8 cellular contexts compared by ENCODE assay signal in genomic region chr4:153204247-153205027, GRCh38. TPM values are rescaled to one million over a fixed set of nuclear protein-coding genes. Genes with fewer than 3 reads are reported as not detected.
DNase-seq lines count a peak whose midpoint lies in the region; ATAC-seq and TF ChIP-seq lines count a peak whose summit lies in the region.

TRIM2 (plus strand) TSS chr4:153204443; CDS start chr4:153204531, 88 bp downstream.

- no peak for TF ChIP-seq POLR2A in adrenal gland (IDR thresholded peaks at IDR 0.05)

- peak within 1 kb of the TSS in 1 of 4 donors; percentile 25 for H3K4me3 ChIP-seq in adrenal gland

- no peak for TF ChIP-seq CTCF in adrenal gland (IDR thresholded peaks at IDR 0.05)

- H3K4me3 Mint-ChIP-seq in immature natural killer cell, result peak within 1 kb of the TSS in 1 of 5 donors; percentile 13

- ATAC-seq in GM18867 (IDR thresholded peaks at IDR 0.05; ENCODE audit: unreplicated experiment) (peak; percentile 15), left cardiac atrium (peak; percentile 85 to 90), HG03025 (IDR thresholded peaks at IDR 0.05; ENCODE audit: low FRiP score, unreplicated experiment) (no peak)

- no peaks in the 10 kb centered on the region for H3K36me3 Mint-ChIP-seq in immature natural killer cell

- peaks cover 11 to 12% of the 10 kb centered on the region in 2 donors for H3K4me1 Mint-ChIP-seq in immature natural killer cell

- no peaks in the 10 kb centered on the region for H3K4me1 ChIP-seq in adrenal gland (replicated peaks in 1 of 2)

- peaks cover 0 to 2% (median 0%) of the 10 kb centered on the region in 6 donors for H3K9me3 Mint-ChIP-seq in immature natural killer cell

- H3K27me3 ChIP-seq in adrenal gland, result no peaks in the 10 kb centered on the region

- H3K36me3 ChIP-seq in adrenal gland (replicated peaks in 1 of 2), result no peaks in the 10 kb centered on the region

- intact Hi-C loops in adrenal gland (cut with DNase I) (loop anchor here (5.0 kb wide), 2 partner anchors 62 to 113 kb away; no protein-coding TSS in a partner anchor), left cardiac atrium (cut with DNase I) (loop anchor here in 1 of 2 donors (5.0 kb wide), 1 partner anchor 113 kb away; no protein-coding TSS in a partner anchor)

- no peak within 1 kb of the TSS for H3K27ac ChIP-seq in adrenal gland

- DNase-seq in NAMALWA (ENCODE audit: low spot score) (peak; percentile 37), adrenal gland (peak in 6 of 7 donors; percentile 35 to 76 (median 53)), left cardiac atrium (peak; percentile 74), pons (ENCODE audit: low spot score) (peak; percentile 98), immature natural killer cell (no peak)
- DNase-seq in NK-92 treated with Interleukin-12 subunit alpha and Interleukin-12 subunit beta, amount 100 ng/mL, for 24 hours (lab: John Stamatoyannopoulos, UW), result no peak

- H3K27ac Mint-ChIP-seq in immature natural killer cell, result no peak within 1 kb of the TSS

- peaks cover 4 to 9% (median 7%) of the 10 kb centered on the region in 3 donors for H3K27me3 Mint-ChIP-seq in immature natural killer cell (ENCODE audit: low read depth in 3 of 3)

- 35 to 50% (median 44%) methylated on average over 15 of the region's 15 CpGs for WGBS in adrenal gland, 4 donors

- no peaks in the 10 kb centered on the region for H3K9me3 ChIP-seq in adrenal gland (replicated peaks in 1 of 3)

RNA-seq across cellular contexts. Expression of gene TRIM2, which starts in this region (rescaled TPM):
- total RNA-seq in adrenal gland (10 to 100 TPM; 22.2 to 70.4 (median 47.8) TPM), left cardiac atrium (10 to 100 TPM; 19.8 to 22.6 TPM)
- polyA plus RNA-seq in adrenal gland (10 to 100 TPM in 2 of 3 donors, 1 to 10 TPM in 1; 6.2 to 58.9 (median 11.9) TPM), immature natural killer cell (under 1 TPM in 1 of 3 donors, not detected in 2; 0.51 TPM)

Comparison
In these comparisons a context has a peak if more than half of its experiments do, and no peak if none do; other contexts are left out.
1. RNA of gene TRIM2 (polyA plus RNA-seq): 6.2 to 58.9 TPM in adrenal gland; 0.51 TPM in immature natural killer cell; every median in the first group is over 4 times any median in the second.
2. DNase-seq: peak in NAMALWA (single experiment), adrenal gland (6 of 7), left cardiac atrium (single experiment) and pons (single experiment); none in immature natural killer cell (0 of 3) and NK-92 treated with Interleukin-12 subunit alpha and Interleukin-12 subunit beta, amount 100 ng/mL, for 24 hours (single experiment).